In the genomic region with DNA sequence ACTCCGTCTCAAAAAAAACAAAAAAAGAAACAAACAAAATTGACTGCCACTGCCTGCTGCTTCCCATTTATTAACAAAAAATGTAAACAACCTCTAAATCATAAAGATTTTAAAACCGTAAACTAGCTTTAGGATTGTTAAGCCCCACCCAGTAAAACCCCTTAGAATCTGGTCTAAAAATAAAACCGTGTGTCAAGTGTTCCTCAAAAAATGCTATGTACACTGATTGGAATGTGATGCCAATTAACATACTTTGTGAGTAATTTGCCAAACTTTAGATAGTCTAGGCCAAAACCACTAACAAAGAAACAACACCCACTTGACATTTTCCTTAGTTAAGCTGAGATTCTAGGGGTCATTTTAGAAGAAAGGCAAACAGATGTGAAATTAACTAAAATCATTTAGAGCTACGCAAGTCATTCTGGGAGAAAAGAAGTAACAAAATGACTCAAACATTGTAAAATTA, we compare ENCODE assay signal across 8 cellular contexts. TPM values are rescaled to one million over a fixed set of nuclear protein-coding genes. Genes with fewer than 3 reads are reported as not detected.
DNase-seq lines count a peak whose midpoint lies in the region; ATAC-seq, FAIRE-seq and TF ChIP-seq lines count a peak whose summit lies in the region.

No MANE protein-coding gene starts in this region.

- no peaks in the 10 kb centered on the region for H3K9me2 ChIP-seq in GM23248 (ENCODE audit: insufficient read depth)

- H3K4me3 Mint-ChIP-seq in astrocyte (ENCODE audit: unreplicated experiment) (peak overlapping the region; percentile 34), glutamatergic neuron (ENCODE audit: unreplicated experiment) (no peak overlapping the region)

- H4K20me1 ChIP-seq in GM23248 (ENCODE audit: insufficient read depth) (0 out of 2 replicates have a peak, but pooled peaks cover 20% of the 10 kb centered on the region), astrocyte (ENCODE audit: insufficient read depth, low read length) (peaks cover 71% of the 10 kb centered on the region)

- H3K36me3 ChIP-seq in GM23248 (ENCODE audit: low read depth) (no peaks in the 10 kb centered on the region), astrocyte (ENCODE audit: insufficient read depth, low read length) (peaks cover 3% of the 10 kb centered on the region), mesodermal cell (ENCODE audit: control insufficient read depth, insufficient read depth, low read length) (peaks cover 4% of the 10 kb centered on the region)

- H3K9me3 ChIP-seq in GM23248 (ENCODE audit: low read depth) (no peaks in the 10 kb centered on the region), astrocyte (ENCODE audit: insufficient read depth, low read depth, low read length) (no peaks in the 10 kb centered on the region), mesodermal cell (ENCODE audit: control insufficient read depth, low read length) (no peaks in the 10 kb centered on the region)

- DNase-seq in A172 (ENCODE audit: low spot score): peak; percentile 84
- DNase-seq in GM23248: peak; percentile 93
- peak; percentile 94 for DNase-seq in astrocyte (ENCODE audit: low read depth)
- DNase-seq in glutamatergic neuron: no peak
- no peak for DNase-seq in NOMO-1 treated with DMSO at 0.1 percent for 48 hours (lab: John Stamatoyannopoulos, UW; ENCODE audit: unreplicated experiment)
- no peak for DNase-seq in HUDEP-2 (lab: John Stamatoyannopoulos, UW; ENCODE audit: unreplicated experiment in 76 of 76)

- 1 to 2% methylated on average over 4 of the region's 4 CpGs for WGBS in GM23248 (ENCODE audit: low coverage in 1 of 2, low lambda C conversion rate in 2 of 2, missing lambda C conversion rate in 2 of 2), 2 experiments
- WGBS in mesodermal cell (ENCODE audit: insufficient coverage in 2 of 2), 2 experiments: 71 to 100% methylated on average over 1 to 2 of the region's 4 CpGs

- H3K79me2 ChIP-seq in GM23248 (ENCODE audit: insufficient read depth) (peaks cover 97% of the 10 kb centered on the region), astrocyte (ENCODE audit: insufficient read depth, low read length) (peaks cover 100% of the 10 kb centered on the region)

- no peaks in the 10 kb centered on the region for H3K27me3 ChIP-seq in GM23248 (replicated peaks; ENCODE audit: insufficient read depth)
- no peaks in the 10 kb centered on the region for H3K27me3 ChIP-seq in astrocyte (ENCODE audit: insufficient read depth, low read length)

- peak overlapping the region; percentile 42 for H3K9ac ChIP-seq in GM23248
- peak overlapping the region; percentile 68 for H3K9ac ChIP-seq in astrocyte (ENCODE audit: low read length)

- H3K27me3 Mint-ChIP-seq in astrocyte (ENCODE audit: low read depth, unreplicated experiment) (no peaks in the 10 kb centered on the region), glutamatergic neuron (ENCODE audit: unreplicated experiment) (peaks cover 13% of the 10 kb centered on the region)

- peaks cover 49% of the 10 kb centered on the region for H3F3A ChIP-seq in GM23248 (ENCODE audit: insufficient read depth)

- H3K4me1 Mint-ChIP-seq in astrocyte (ENCODE audit: low read depth, unreplicated experiment) (peaks cover 24% of the 10 kb centered on the region), glutamatergic neuron (ENCODE audit: low read depth, unreplicated experiment) (peaks cover 31% of the 10 kb centered on the region)

- peak overlapping the region; percentile 72 for H3K27ac ChIP-seq in GM23248
- H3K27ac ChIP-seq in astrocyte (ENCODE audit: low read depth, low read length): peak overlapping the region; percentile 72
- H3K27ac ChIP-seq in mesodermal cell (ENCODE audit: low read depth, low read length, severe bottlenecking): peak overlapping the region; percentile 93

- peak overlapping the region; percentile 77 for H3K4me2 ChIP-seq in GM23248 (ENCODE audit: unreplicated experiment)
- peak overlapping the region; percentile 72 for H3K4me2 ChIP-seq in astrocyte (ENCODE audit: low read length)

- H2AFZ ChIP-seq in GM23248 (no peak overlapping the region), astrocyte (ENCODE audit: low read depth, low read length) (no peak overlapping the region)

- H3K27ac Mint-ChIP-seq in astrocyte (ENCODE audit: unreplicated experiment) (peak overlapping the region; percentile 87), glutamatergic neuron (ENCODE audit: unreplicated experiment) (no peak overlapping the region)

- peaks cover 60% of the 10 kb centered on the region for H3K4me1 ChIP-seq in GM23248 (ENCODE audit: insufficient read depth)
- H3K4me1 ChIP-seq in astrocyte (ENCODE audit: insufficient read depth, low read length): peaks cover 18% of the 10 kb centered on the region
- peaks cover 25% of the 10 kb centered on the region for H3K4me1 ChIP-seq in mesodermal cell (ENCODE audit: control insufficient read depth, insufficient read depth, low read length, poor library complexity, severe bottlenecking)

- H3K36me3 Mint-ChIP-seq in astrocyte (ENCODE audit: low read depth, unreplicated experiment): peaks cover 1% of the 10 kb centered on the region
- H3K36me3 Mint-ChIP-seq in glutamatergic neuron (ENCODE audit: unreplicated experiment): no peaks in the 10 kb centered on the region

- TF ChIP-seq CTCF in astrocyte (IDR thresholded peaks at IDR 0.05; ENCODE audit: insufficient read depth, low read depth, low read length) (no peak), glutamatergic neuron (IDR thresholded peaks at IDR 0.05; ENCODE audit: partially characterized antibody, unreplicated experiment) (no peak)

- no peaks in the 10 kb centered on the region for H3K9me3 Mint-ChIP-seq in astrocyte (ENCODE audit: unreplicated experiment)
- peaks cover 11% of the 10 kb centered on the region for H3K9me3 Mint-ChIP-seq in glutamatergic neuron (ENCODE audit: unreplicated experiment)

- no peak for ATAC-seq in HG03039 (IDR thresholded peaks at IDR 0.05; ENCODE audit: unreplicated experiment)

- FAIRE-seq in astrocyte (lab: Jason Lieb, UNC): peak; percentile 20

- in situ Hi-C loops in GM23248 (cut with MboI): no loop called here

- H3K4me3 ChIP-seq in GM23248 (peak overlapping the region; percentile 41), astrocyte (ENCODE audit: insufficient read depth, low read depth, low read length) (peak overlapping the region; percentile 18), mesodermal cell (ENCODE audit: extremely low read depth, insufficient read depth, low read length, poor library complexity, severe bottlenecking) (no peak overlapping the region)

RNA-seq across cellular contexts. Expression of a gene that starts 5.3 kb away (rescaled TPM):
- total RNA-seq in A172 (2014; rRNA removed; shearing (Covaris generic)): 115 and 133 TPM in 2 replicates
- 87.4 and 91.6 TPM in 2 replicates for total RNA-seq in GM23248 (2014; rRNA removed; shearing (Covaris generic))
- 57.3 and 59.0 TPM in 2 replicates for polyA plus RNA-seq in GM23248 (2016; fragmentation: Nextera tagmentation; extraction: Ambion mirVana)
- 74.4 and 80.9 TPM in 2 replicates for total RNA-seq in astrocyte
- 75.5 TPM for polyA plus RNA-seq in mesodermal cell (2013, experiment 1 of 2)
- polyA plus RNA-seq in mesodermal cell (2013, experiment 2 of 2): 69.4 TPM
- total RNA-seq in glutamatergic neuron (ENCODE audit: unreplicated experiment): 185 TPM

Comparison
In these comparisons a context has a peak if more than half of its experiments do, and no peak if none do; other contexts are left out.
1. DNase-seq: peak in A172 (single experiment), GM23248 (single experiment) and astrocyte (single experiment); none in glutamatergic neuron (single experiment), NOMO-1 treated with DMSO at 0.1 percent for 48 hours (single experiment) and HUDEP-2 (0 of 76).
2. Peak in every context shown above with its lines, with median percentiles within 50 percentile points of each other: H3K27ac ChIP-seq.